Comparison of ENCODE assay signal across 2 cellular contexts in the genomic region with DNA sequence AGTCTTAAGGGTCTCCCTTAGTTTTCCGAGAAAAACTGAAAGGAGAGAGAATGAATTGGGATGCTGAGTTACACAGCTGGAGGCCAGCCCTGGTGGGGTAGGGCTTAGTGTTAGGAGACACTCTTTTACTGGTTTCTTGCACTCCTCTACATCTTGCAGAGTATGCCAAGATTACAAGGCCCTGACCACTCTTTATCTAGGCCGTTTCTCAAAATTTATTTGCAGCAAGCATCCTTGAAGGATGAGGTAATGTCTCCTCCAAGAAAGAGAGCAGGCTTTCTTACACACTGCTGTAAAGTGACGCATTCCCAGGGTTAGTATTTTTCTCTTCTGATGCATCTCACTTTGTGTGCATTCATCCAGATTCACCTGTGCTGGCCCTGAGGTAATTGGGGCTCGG.
TF ChIP-seq lines count a peak whose summit lies in the region.

No MANE protein-coding gene starts in this region.

TF ChIP-seq in SK-N-SH treated with all-trans-retinoic acid at 6 μM for 48 hours, 23 proteins besides CTCF, POLR2A, EP300 and RAD21 (continued from another document):
- TF ChIP-seq, protein P1, sequence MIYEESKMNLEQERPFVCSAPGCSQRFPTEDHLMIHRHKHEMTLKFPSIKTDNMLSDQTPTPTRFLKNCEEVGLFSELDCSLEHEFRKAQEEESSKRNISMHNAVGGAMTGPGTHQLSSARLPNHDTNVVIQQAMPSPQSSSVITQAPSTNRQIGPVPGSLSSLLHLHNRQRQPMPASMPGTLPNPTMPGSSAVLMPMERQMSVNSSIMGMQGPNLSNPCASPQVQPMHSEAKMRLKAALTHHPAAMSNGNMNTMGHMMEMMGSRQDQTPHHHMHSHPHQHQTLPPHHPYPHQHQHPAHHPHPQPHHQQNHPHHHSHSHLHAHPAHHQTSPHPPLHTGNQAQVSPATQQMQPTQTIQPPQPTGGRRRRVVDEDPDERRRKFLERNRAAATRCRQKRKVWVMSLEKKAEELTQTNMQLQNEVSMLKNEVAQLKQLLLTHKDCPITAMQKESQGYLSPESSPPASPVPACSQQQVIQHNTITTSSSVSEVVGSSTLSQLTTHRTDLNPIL (CRISPR knock-in tag; IDR thresholded peaks at IDR 0.05; ENCODE audit: low read depth), result peak; percentile 60; the same call in 1 of the 2 replicates
- TF ChIP-seq ZFP3 (CRISPR knock-in tag; IDR thresholded peaks at IDR 0.05) (no peak), ISL1 (CRISPR knock-in tag; IDR thresholded peaks at IDR 0.05) (peak; percentile 68), PPARA (CRISPR knock-in tag; IDR thresholded peaks at IDR 0.05; ENCODE audit: borderline replicate concordance) (no peak), ZNF565 (CRISPR knock-in tag; conservative IDR thresholded peaks at IDR 0.05; ENCODE audit: low read depth) (no peak)

TF ChIP-seq in SK-N-SH, 30 proteins besides CTCF, POLR2A, EP300 and RAD21 (continued from another document):
- no peak for TF ChIP-seq POLR2AphosphoS5 (IDR thresholded peaks at IDR 0.05; ENCODE audit: low read depth, low read length)
- no peak for TF ChIP-seq EZH2phosphoT487 (IDR thresholded peaks at IDR 0.05; ENCODE audit: borderline replicate concordance, low read depth)
- no peak for TF ChIP-seq USF2 (IDR thresholded peaks at IDR 0.05; ENCODE audit: borderline replicate concordance, low read depth, low read length)
- TF ChIP-seq RCOR1 (IDR thresholded peaks at IDR 0.05; ENCODE audit: low read length), result no peak
- no peak for TF ChIP-seq MXI1 (IDR thresholded peaks at IDR 0.05; ENCODE audit: low read depth, low read length)
- TF ChIP-seq USF1 (IDR thresholded peaks at IDR 0.05; ENCODE audit: borderline replicate concordance, low read depth), result no peak
- no peak for TF ChIP-seq RXRA (IDR thresholded peaks at IDR 0.05; ENCODE audit: borderline replicate concordance, low read depth)
- no peak for TF ChIP-seq TAF1 (IDR thresholded peaks at IDR 0.05; ENCODE audit: borderline replicate concordance, low read depth, low read length)
- no peak for TF ChIP-seq PBX3 (IDR thresholded peaks at IDR 0.05)
- TF ChIP-seq GABPA (IDR thresholded peaks at IDR 0.05; ENCODE audit: low read depth), result no peak
- no peak for TF ChIP-seq YY1 (IDR thresholded peaks at IDR 0.05; ENCODE audit: low read depth)
- TF ChIP-seq, protein P2, sequence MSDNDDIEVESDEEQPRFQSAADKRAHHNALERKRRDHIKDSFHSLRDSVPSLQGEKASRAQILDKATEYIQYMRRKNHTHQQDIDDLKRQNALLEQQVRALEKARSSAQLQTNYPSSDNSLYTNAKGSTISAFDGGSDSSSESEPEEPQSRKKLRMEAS (IDR thresholded peaks at IDR 0.05; ENCODE audit: low read depth), result no peak
- TF ChIP-seq NFIC (IDR thresholded peaks at IDR 0.05; ENCODE audit: borderline replicate concordance), result no peak
- no peak for TF ChIP-seq MEF2A (IDR thresholded peaks at IDR 0.05; ENCODE audit: borderline replicate concordance, low read depth)
